In genomic region chr16:56938664-56939513, GRCh38 we compare ENCODE assay signal across 1 cellular context.
TF ChIP-seq lines count a peak whose summit lies in the region.

No MANE protein-coding gene starts in this region.

TF ChIP-seq in GM12878, 131 proteins besides CTCF, POLR2A, EP300 and RAD21:
- TF ChIP-seq MLLT1 (IDR thresholded peaks at IDR 0.05) (peak; percentile 75), MEF2A (IDR thresholded peaks at IDR 0.05; ENCODE audit: insufficient read depth, low read depth, low read length) (0 out of 2 replicates have a peak, but pooled peaks have one; percentile 3), TCF3 (IDR thresholded peaks at IDR 0.05; ENCODE audit: borderline replicate concordance, insufficient read depth, low read depth, low read length) (peak; percentile 57; the same call in 1 of the 2 replicates), POLR2AphosphoS5 (IDR thresholded peaks at IDR 0.05; ENCODE audit: low read length) (peak; percentile 91), RB1 (IDR thresholded peaks at IDR 0.05; ENCODE audit: borderline replicate concordance) (no peak), MYB (IDR thresholded peaks at IDR 0.05; ENCODE audit: borderline replicate concordance, low read depth, low read length) (0 out of 2 replicates have a peak, but pooled peaks have one; percentile 28), PAX5 (IDR thresholded peaks at IDR 0.05; ENCODE audit: borderline replicate concordance, low read depth, low read length) (peak; percentile 64), IKZF2 (IDR thresholded peaks at IDR 0.05) (peak; percentile 74 to 79), RUNX3 (IDR thresholded peaks at IDR 0.05; ENCODE audit: low read length) (peak; percentile 75; the same call in 1 of the 2 replicates), WRNIP1 (IDR thresholded peaks at IDR 0.05; ENCODE audit: borderline replicate concordance, low read depth, low read length) (0 out of 2 replicates have a peak, but pooled peaks have one; percentile 34), BMI1 (IDR thresholded peaks at IDR 0.05; ENCODE audit: borderline replicate concordance) (peak; percentile 63), CBX3 (IDR thresholded peaks at IDR 0.05; ENCODE audit: borderline replicate concordance, low read depth) (no peak), ZNF384 (IDR thresholded peaks at IDR 0.05; ENCODE audit: borderline replicate concordance, low read depth, low read length) (no peak), SUZ12 (IDR thresholded peaks at IDR 0.05; ENCODE audit: unreplicated experiment) (no peak), NFYA (IDR thresholded peaks at IDR 0.05; ENCODE audit: borderline replicate concordance, low read depth, low read length) (no peak), IRF4 (IDR thresholded peaks at IDR 0.05; ENCODE audit: low read depth, low read length) (no peak; the same call in none of the 2 replicates), MTA2 (IDR thresholded peaks at IDR 0.05; ENCODE audit: low read depth) (peak; percentile 42; the same call in 1 of the 2 replicates), SMARCA5 (IDR thresholded peaks at IDR 0.05) (0 out of 2 replicates have a peak, but pooled peaks have one; percentile 15), ZNF24 (IDR thresholded peaks at IDR 0.05) (no peak), IKZF1 (conservative IDR thresholded peaks at IDR 0.05) (peak; percentile 56), CHD2 (IDR thresholded peaks at IDR 0.05; ENCODE audit: borderline replicate concordance, low read depth, low read length) (0 out of 2 replicates have a peak, but pooled peaks have one; percentile 38), MEF2B (IDR thresholded peaks at IDR 0.05; ENCODE audit: partially characterized antibody, poor library complexity, severe bottlenecking) (peak; percentile 11), FOXK2 (IDR thresholded peaks at IDR 0.05) (peak; percentile 51; the same call in 1 of the 2 replicates), SREBF2 (IDR thresholded peaks at IDR 0.05; ENCODE audit: low read length) (no peak), GATAD2B (conservative IDR thresholded peaks at IDR 0.05; ENCODE audit: low read depth) (0 out of 2 replicates have a peak, but pooled peaks have one; percentile 18), POLR2AphosphoS2 (IDR thresholded peaks at IDR 0.05; ENCODE audit: low read depth, low read length) (peak; percentile 96), HDGF (IDR thresholded peaks at IDR 0.05) (0 out of 2 replicates have a peak, but pooled peaks have one; percentile 4), EED (IDR thresholded peaks at IDR 0.05; ENCODE audit: low read depth) (peak; percentile 56; the same call in 1 of the 2 replicates), ATF7 (IDR thresholded peaks at IDR 0.05; ENCODE audit: low read depth) (0 out of 2 replicates have a peak, but pooled peaks have one; percentile 31), SMAD1 (IDR thresholded peaks at IDR 0.05; ENCODE audit: low read depth, partially characterized antibody) (peak; percentile 45), TCF12 (IDR thresholded peaks at IDR 0.05; ENCODE audit: low read depth, low read length) (peak; percentile 66; the same call in 1 of the 2 replicates), CBFB (IDR thresholded peaks at IDR 0.05; ENCODE audit: low read depth) (0 out of 2 replicates have a peak, but pooled peaks have one; percentile 1), CREB1 (IDR thresholded peaks at IDR 0.05; ENCODE audit: low read depth) (0 out of 2 replicates have a peak, but pooled peaks have one; percentile 53), BACH1 (IDR thresholded peaks at IDR 0.05; ENCODE audit: borderline replicate concordance) (peak; percentile 66; the same call in 1 of the 2 replicates), RCOR1 (conservative IDR thresholded peaks at IDR 0.05; ENCODE audit: low read depth, low read length) (no peak), DPF2 (IDR thresholded peaks at IDR 0.05) (0 out of 2 replicates have a peak, but pooled peaks have one; percentile 28), SMAD5 (IDR thresholded peaks at IDR 0.05; ENCODE audit: low read depth) (0 out of 2 replicates have a peak, but pooled peaks have one; percentile 21), POU2F2 (IDR thresholded peaks at IDR 0.05; ENCODE audit: borderline replicate concordance, low read depth, low read length) (peak; percentile 52; the same call in 1 of the 3 replicates), JUNB (IDR thresholded peaks at IDR 0.05) (peak; percentile 41)
- TF ChIP-seq, protein P1, sequence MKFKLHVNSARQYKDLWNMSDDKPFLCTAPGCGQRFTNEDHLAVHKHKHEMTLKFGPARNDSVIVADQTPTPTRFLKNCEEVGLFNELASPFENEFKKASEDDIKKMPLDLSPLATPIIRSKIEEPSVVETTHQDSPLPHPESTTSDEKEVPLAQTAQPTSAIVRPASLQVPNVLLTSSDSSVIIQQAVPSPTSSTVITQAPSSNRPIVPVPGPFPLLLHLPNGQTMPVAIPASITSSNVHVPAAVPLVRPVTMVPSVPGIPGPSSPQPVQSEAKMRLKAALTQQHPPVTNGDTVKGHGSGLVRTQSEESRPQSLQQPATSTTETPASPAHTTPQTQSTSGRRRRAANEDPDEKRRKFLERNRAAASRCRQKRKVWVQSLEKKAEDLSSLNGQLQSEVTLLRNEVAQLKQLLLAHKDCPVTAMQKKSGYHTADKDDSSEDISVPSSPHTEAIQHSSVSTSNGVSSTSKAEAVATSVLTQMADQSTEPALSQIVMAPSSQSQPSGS (IDR thresholded peaks at IDR 0.05; ENCODE audit: low read length), result peak; percentile 53
- TF ChIP-seq, protein P2, sequence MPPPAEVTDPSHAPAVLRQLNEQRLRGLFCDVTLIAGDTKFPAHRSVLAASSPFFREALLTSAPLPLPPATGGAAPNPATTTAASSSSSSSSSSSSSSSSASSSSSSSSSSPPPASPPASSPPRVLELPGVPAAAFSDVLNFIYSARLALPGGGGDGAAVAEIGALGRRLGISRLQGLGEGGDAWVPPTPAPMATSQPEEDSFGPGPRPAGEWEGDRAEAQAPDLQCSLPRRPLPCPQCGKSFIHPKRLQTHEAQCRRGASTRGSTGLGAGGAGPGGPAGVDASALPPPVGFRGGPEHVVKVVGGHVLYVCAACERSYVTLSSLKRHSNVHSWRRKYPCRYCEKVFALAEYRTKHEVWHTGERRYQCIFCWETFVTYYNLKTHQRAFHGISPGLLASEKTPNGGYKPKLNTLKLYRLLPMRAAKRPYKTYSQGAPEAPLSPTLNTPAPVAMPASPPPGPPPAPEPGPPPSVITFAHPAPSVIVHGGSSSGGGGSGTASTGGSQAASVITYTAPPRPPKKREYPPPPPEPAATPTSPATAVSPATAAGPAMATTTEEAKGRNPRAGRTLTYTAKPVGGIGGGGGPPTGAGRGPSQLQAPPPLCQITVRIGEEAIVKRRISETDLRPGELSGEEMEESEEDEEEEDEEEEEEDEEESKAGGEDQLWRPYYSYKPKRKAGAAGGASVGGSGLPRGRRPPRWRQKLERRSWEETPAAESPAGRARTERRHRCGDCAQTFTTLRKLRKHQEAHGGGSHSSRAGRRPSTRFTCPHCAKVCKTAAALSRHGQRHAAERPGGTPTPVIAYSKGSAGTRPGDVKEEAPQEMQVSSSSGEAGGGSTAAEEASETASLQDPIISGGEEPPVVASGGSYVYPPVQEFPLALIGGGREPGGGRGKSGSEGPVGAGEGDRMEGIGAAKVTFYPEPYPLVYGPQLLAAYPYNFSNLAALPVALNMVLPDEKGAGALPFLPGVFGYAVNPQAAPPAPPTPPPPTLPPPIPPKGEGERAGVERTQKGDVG (CRISPR knock-in tag; IDR thresholded peaks at IDR 0.05), result no peak
- TF ChIP-seq, protein P3, sequence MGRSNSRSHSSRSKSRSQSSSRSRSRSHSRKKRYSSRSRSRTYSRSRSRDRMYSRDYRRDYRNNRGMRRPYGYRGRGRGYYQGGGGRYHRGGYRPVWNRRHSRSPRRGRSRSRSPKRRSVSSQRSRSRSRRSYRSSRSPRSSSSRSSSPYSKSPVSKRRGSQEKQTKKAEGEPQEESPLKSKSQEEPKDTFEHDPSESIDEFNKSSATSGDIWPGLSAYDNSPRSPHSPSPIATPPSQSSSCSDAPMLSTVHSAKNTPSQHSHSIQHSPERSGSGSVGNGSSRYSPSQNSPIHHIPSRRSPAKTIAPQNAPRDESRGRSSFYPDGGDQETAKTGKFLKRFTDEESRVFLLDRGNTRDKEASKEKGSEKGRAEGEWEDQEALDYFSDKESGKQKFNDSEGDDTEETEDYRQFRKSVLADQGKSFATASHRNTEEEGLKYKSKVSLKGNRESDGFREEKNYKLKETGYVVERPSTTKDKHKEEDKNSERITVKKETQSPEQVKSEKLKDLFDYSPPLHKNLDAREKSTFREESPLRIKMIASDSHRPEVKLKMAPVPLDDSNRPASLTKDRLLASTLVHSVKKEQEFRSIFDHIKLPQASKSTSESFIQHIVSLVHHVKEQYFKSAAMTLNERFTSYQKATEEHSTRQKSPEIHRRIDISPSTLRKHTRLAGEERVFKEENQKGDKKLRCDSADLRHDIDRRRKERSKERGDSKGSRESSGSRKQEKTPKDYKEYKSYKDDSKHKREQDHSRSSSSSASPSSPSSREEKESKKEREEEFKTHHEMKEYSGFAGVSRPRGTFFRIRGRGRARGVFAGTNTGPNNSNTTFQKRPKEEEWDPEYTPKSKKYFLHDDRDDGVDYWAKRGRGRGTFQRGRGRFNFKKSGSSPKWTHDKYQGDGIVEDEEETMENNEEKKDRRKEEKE (IDR thresholded peaks at IDR 0.05), result 0 out of 2 replicates have a peak, but pooled peaks have one; percentile 13
- TF ChIP-seq, protein P4, sequence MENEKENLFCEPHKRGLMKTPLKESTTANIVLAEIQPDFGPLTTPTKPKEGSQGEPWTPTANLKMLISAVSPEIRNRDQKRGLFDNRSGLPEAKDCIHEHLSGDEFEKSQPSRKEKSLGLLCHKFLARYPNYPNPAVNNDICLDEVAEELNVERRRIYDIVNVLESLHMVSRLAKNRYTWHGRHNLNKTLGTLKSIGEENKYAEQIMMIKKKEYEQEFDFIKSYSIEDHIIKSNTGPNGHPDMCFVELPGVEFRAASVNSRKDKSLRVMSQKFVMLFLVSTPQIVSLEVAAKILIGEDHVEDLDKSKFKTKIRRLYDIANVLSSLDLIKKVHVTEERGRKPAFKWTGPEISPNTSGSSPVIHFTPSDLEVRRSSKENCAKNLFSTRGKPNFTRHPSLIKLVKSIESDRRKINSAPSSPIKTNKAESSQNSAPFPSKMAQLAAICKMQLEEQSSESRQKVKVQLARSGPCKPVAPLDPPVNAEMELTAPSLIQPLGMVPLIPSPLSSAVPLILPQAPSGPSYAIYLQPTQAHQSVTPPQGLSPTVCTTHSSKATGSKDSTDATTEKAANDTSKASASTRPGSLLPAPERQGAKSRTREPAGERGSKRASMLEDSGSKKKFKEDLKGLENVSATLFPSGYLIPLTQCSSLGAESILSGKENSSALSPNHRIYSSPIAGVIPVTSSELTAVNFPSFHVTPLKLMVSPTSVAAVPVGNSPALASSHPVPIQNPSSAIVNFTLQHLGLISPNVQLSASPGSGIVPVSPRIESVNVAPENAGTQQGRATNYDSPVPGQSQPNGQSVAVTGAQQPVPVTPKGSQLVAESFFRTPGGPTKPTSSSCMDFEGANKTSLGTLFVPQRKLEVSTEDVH (IDR thresholded peaks at IDR 0.05; ENCODE audit: low read depth, partially characterized antibody), result peak; percentile 29
